In genomic region chr9:33108472-33108871, GRCh38 we compare ENCODE assay signal across 17 cellular contexts. TPM values are rescaled to one million over a fixed set of nuclear protein-coding genes. Genes with fewer than 3 reads are reported as not detected.
DNase-seq lines count a peak whose midpoint lies in the region; ATAC-seq, FAIRE-seq and TF ChIP-seq lines count a peak whose summit lies in the region.
"Had no signal": no experiment of that assay in that cellular context is flagged by ENCODE, and none has a peak within 500 bp of the region (broad histone marks: within the 10 kb centered on the region; RNA-seq: fewer than 3 reads in every experiment).

No MANE protein-coding gene starts in this region.

- no peak overlapping the region for H2BK5ac ChIP-seq in mesendoderm (ENCODE audit: low read length)

- DNase-seq in A549 (ENCODE audit: low read depth in 1 of 2, low spot score in 1 of 2) (no peak), GM12892 (ENCODE audit: insufficient read length) (no peak), GM12878 (ENCODE audit: low read depth, low spot score) (no peak), osteoblast (ENCODE audit: insufficient read length, low spot score, missing footprints) (no peak), KBM-7 (no peak), mesendoderm (no peak), foreskin keratinocyte (no peak)
- DNase-seq: AML-193; Calu3; CD4-positive, CD25-positive, alpha-beta regulatory T cell; MG63; NCI-H1092 treated with DMSO at 0.1 percent for 48 hours; NCI-H2081 treated with DMSO at 0.1 percent for 48 hours; NCI-H510A treated with DMSO at 0.1 percent for 48 hours; PC-9 had no signal

- peaks cover 27% of the 10 kb centered on the region for H3K4me1 ChIP-seq in A549
- no peaks in the 10 kb centered on the region for H3K4me1 ChIP-seq in GM12878 (ENCODE audit: control insufficient read depth, insufficient read depth, low read length)
- H3K4me1 ChIP-seq in osteoblast (ENCODE audit: insufficient read depth, low read length), result peaks cover 39% of the 10 kb centered on the region
- H3K4me1 ChIP-seq in mesendoderm (ENCODE audit: control insufficient read depth, low read depth, low read length), result peaks cover 8% of the 10 kb centered on the region
- H3K4me1 ChIP-seq in foreskin keratinocyte, result peaks cover 14% of the 10 kb centered on the region
- H3K4me1 ChIP-seq: SJSA1 had no signal

- H2AFZ ChIP-seq in GM12878 (ENCODE audit: control insufficient read depth, low read depth, low read length), result no peak overlapping the region
- no peak overlapping the region for H2AFZ ChIP-seq in osteoblast (ENCODE audit: low read length)
- H2AFZ ChIP-seq: PC-9 had no signal

- no peak overlapping the region for H3K18ac ChIP-seq in mesendoderm (ENCODE audit: low read length)

- no peak overlapping the region for H2BK15ac ChIP-seq in mesendoderm (replicated peaks; ENCODE audit: low read depth)

- no peak overlapping the region for H3K56ac ChIP-seq in mesendoderm (ENCODE audit: low read length)

- FAIRE-seq in A549 (lab: Jason Lieb, UNC) (no peak), GM12892 (lab: Jason Lieb, UNC) (peak; percentile 51), GM12878 (lab: Jason Lieb, UNC) (peak; percentile 18)
- FAIRE-seq: HepG2 had no signal

- in situ Hi-C loops in GM12878 (cut with MboI), result no loop called here
- in situ Hi-C loops in KBM-7 (cut with MboI; ENCODE audit: low pct_unique_long_range_greater_than_20kb, low sequenced_read_pairs), result no loop called here

- H3K36me3 ChIP-seq in GM12878 (ENCODE audit: control insufficient read depth in 2 of 2, insufficient read depth in 2 of 2, low read length in 1 of 2), result peaks cover 10 to 17% of the 10 kb centered on the region in 2 experiments
- H3K36me3 ChIP-seq in osteoblast (ENCODE audit: insufficient read depth, low read length), result peaks cover 37% of the 10 kb centered on the region
- no peaks in the 10 kb centered on the region for H3K36me3 ChIP-seq in mesendoderm (ENCODE audit: control insufficient read depth, insufficient read depth, low read length)
- H3K36me3 ChIP-seq: SJSA1 had no signal

- H3K9me3 ChIP-seq in A549 (no peaks in the 10 kb centered on the region), GM12878 (replicated peaks; ENCODE audit: control insufficient read depth, insufficient read depth, low read length) (no peaks in the 10 kb centered on the region), osteoblast (ENCODE audit: low read depth, low read length) (no peaks in the 10 kb centered on the region)
- H3K9me3 ChIP-seq: MG63, SJSA1 had no signal

- no peak for TF ChIP-seq POLR2A in A549 (IDR thresholded peaks at IDR 0.05; ENCODE audit: low read length)
- TF ChIP-seq POLR2A in GM12892 (IDR thresholded peaks at IDR 0.05; ENCODE audit: low read depth, low read length), result no peak; the same call in 1 of the 2 replicates
- TF ChIP-seq POLR2A in GM12878 (IDR thresholded peaks at IDR 0.05; ENCODE audit: low read depth, low read length), result peak; percentile 54; the same call in 1 of the 2 replicates

- POLR2A ChIA-PET in A549 (lab: Yijun Ruan, JAX) (no interaction called here), GM12878 (lab: Charles Lee) (no interaction called here)

- H3K79me2 ChIP-seq in GM12878 (ENCODE audit: control insufficient read depth, insufficient read depth, low read length) (no peaks in the 10 kb centered on the region), osteoblast (ENCODE audit: insufficient read depth, low read length) (peaks cover 8% of the 10 kb centered on the region), mesendoderm (ENCODE audit: control insufficient read depth, insufficient read depth, low read length) (no peaks in the 10 kb centered on the region)

- CTCF ChIA-PET in A549 (lab: Yijun Ruan, JAX), result interaction anchor here (0.9 to 1.3 kb wide), 3 partner anchors 9 to 118 kb away, joined by 3 to 5 read pairs (median 3); no protein-coding TSS in a partner anchor
- CTCF ChIA-PET in GM12878 (lab: Yijun Ruan, JAX), result interaction anchor here (0.8 kb wide), 1 partner anchor 118 kb away, joined by 3 read pairs; no protein-coding TSS in a partner anchor

- H3K27ac ChIP-seq in A549, result no peak overlapping the region
- H3K27ac ChIP-seq in GM12878 (ENCODE audit: control insufficient read depth, insufficient read depth), result no peak overlapping the region
- H3K27ac ChIP-seq in osteoblast (ENCODE audit: low read depth, low read length), result peak overlapping the region; percentile 91
- H3K27ac ChIP-seq in mesendoderm (ENCODE audit: low read depth, low read length), result no peak overlapping the region
- no peak overlapping the region for H3K27ac ChIP-seq in foreskin keratinocyte
- H3K27ac ChIP-seq: SJSA1 had no signal

- H4K20me1 ChIP-seq in GM12878 (ENCODE audit: control insufficient read depth, insufficient read depth) (0 out of 2 replicates have a peak, but pooled peaks cover 4% of the 10 kb centered on the region), osteoblast (ENCODE audit: insufficient read depth, low read length) (no peaks in the 10 kb centered on the region)

- H3K79me1 ChIP-seq in mesendoderm (ENCODE audit: low read length), result no peaks in the 10 kb centered on the region

- no peaks in the 10 kb centered on the region for H3K27me3 ChIP-seq in GM12878 (replicated peaks in 1 of 2; ENCODE audit: control insufficient read depth in 2 of 2, insufficient read depth in 2 of 2, low read length in 1 of 2)
- H3K27me3 ChIP-seq in osteoblast (ENCODE audit: insufficient read depth, low read length), result no peaks in the 10 kb centered on the region
- H3K27me3 ChIP-seq in mesendoderm (ENCODE audit: insufficient read depth, low read length, poor library complexity), result no peaks in the 10 kb centered on the region
- no peaks in the 10 kb centered on the region for H3K27me3 ChIP-seq in foreskin keratinocyte
- H3K27me3 ChIP-seq: MG63, SJSA1 had no signal

- H3K4ac ChIP-seq in mesendoderm (ENCODE audit: low read depth, low read length), result no peak overlapping the region

- no TSS peak for BruUV-seq in GM12878 (replicated peaks; lab: Mats Ljungman, UMichigan)

- 94% methylated on average over 3 of the region's 3 CpGs for WGBS in A549 (ENCODE audit: missing lambda C conversion rate)
- 99% methylated on average over 3 of the region's 3 CpGs for WGBS in GM12878 (ENCODE audit: insufficient coverage, insufficient replicate concordance, low lambda C conversion rate, missing lambda C conversion rate)
- WGBS in mesendoderm (ENCODE audit: extremely low coverage, insufficient coverage, low lambda C conversion rate), result no CpG with 5 or more reads among the region's 3 CpGs

- no peak for TF ChIP-seq RAD21 in A549 (conservative IDR thresholded peaks at IDR 0.05 in 1 of 2, IDR thresholded peaks at IDR 0.05 in 1 of 2)
- TF ChIP-seq RAD21 in GM12878 (IDR thresholded peaks at IDR 0.05; ENCODE audit: insufficient read depth, low read depth, low read length), result no peak

- H3K4me2 ChIP-seq in A549, result no peak overlapping the region
- no peak overlapping the region for H3K4me2 ChIP-seq in GM12878 (ENCODE audit: control insufficient read depth, insufficient read depth)
- H3K4me2 ChIP-seq in osteoblast (ENCODE audit: insufficient read depth, low read length), result no peak overlapping the region
- no peak overlapping the region for H3K4me2 ChIP-seq in mesendoderm (ENCODE audit: low read length)

- no peak overlapping the region for H4K5ac ChIP-seq in mesendoderm (ENCODE audit: low read length)

- H2AK5ac ChIP-seq in mesendoderm (ENCODE audit: low read length), result no peak overlapping the region

- RAD21 ChIA-PET in GM12878 (lab: Charles Lee; ENCODE audit: unreplicated experiment), result interaction anchor here (1.6 kb wide), 1 partner anchor 62 kb away, joined by 6 read pairs; no protein-coding TSS in a partner anchor

- TF ChIP-seq EP300 in A549 (IDR thresholded peaks at IDR 0.05) (no peak), GM12878 (IDR thresholded peaks at IDR 0.05; ENCODE audit: borderline replicate concordance in 1 of 2, control insufficient read depth in 1 of 2, low read depth in 2 of 2, low read length in 2 of 2) (no peak)

- H3K4me3 ChIP-seq in A549 (no peak overlapping the region), GM12878 (no peak overlapping the region), osteoblast (ENCODE audit: insufficient read depth, low read length) (no peak overlapping the region), mesendoderm (ENCODE audit: low read length) (no peak overlapping the region)
- H3K4me3 ChIP-seq: MG63, PC-9, SJSA1 had no signal

- SMC1A ChIA-PET in GM12878 (lab: Charles Lee; ENCODE audit: uncharacterized antibody, unreplicated experiment), result interaction anchor here (0.8 kb wide), 1 partner anchor 24 kb away, joined by 3 read pairs; no protein-coding TSS in a partner anchor

- ATAC-seq in A549, result no peak
- no peak; the same call in 2 of the 3 replicates for ATAC-seq in GM12878
- ATAC-seq in foreskin keratinocyte, result no peak

- TF ChIP-seq CTCF in A549 (IDR thresholded peaks at IDR 0.05) (no peak), GM12878 (IDR thresholded peaks at IDR 0.05 in 2 of 3, conservative IDR thresholded peaks at IDR 0.05 in 1 of 3; ENCODE audit: control insufficient read depth in 2 of 3, extremely low read depth in 1 of 3, insufficient read depth in 1 of 3, low read depth in 3 of 3, low read length in 3 of 3) (no peak), osteoblast (IDR thresholded peaks at IDR 0.05; ENCODE audit: extremely low read depth, low read depth, low read length) (no peak), foreskin keratinocyte (conservative IDR thresholded peaks at IDR 0.05) (no peak)

- no peak overlapping the region for H2BK120ac ChIP-seq in mesendoderm (ENCODE audit: low read depth, low read length)

- H3K9ac ChIP-seq in GM12878 (ENCODE audit: control insufficient read depth, insufficient read depth, low read length), result no peak overlapping the region
- H3K9ac ChIP-seq in mesendoderm (ENCODE audit: low read length), result no peak overlapping the region

- no peak overlapping the region for H3K23ac ChIP-seq in mesendoderm (ENCODE audit: low read length)

- intact Hi-C loops in GM12878 (cut with micrococcal nuclease; ENCODE audit: unreplicated experiment), result no loop called here

- H4K8ac ChIP-seq in mesendoderm (ENCODE audit: low read depth, low read length), result no peak overlapping the region

RNA-seq across cellular contexts. Expression of gene SMU1, which starts 32.0 kb away (rescaled TPM):
- 25.3 and 26.0 TPM in 2 replicates for polyA plus RNA-seq in A549 (2011; rRNA removed)
- 8.5 and 10.5 TPM in 2 replicates for polyA plus RNA-seq in A549 (2012; cell fraction: cytosol; rRNA removed)
- 4.8 and 6.9 TPM in 2 replicates for polyA plus RNA-seq in A549 (2012; cell fraction: nucleus; rRNA removed)
- polyA plus RNA-seq in A549 (2017; fragmentation: RNase III; extraction: RNeasy Plus Mini Kit Qiagen cat#74134 plus additional on column Dnase treatment), result 25.0 to 26.5 TPM (median 25.6 TPM) in 3 replicates
- polyA minus RNA-seq in A549 (2011; rRNA and poly(A)+ RNA removed), result 17.4 and 18.3 TPM in 2 replicates
- polyA plus RNA-seq in GM12892 (2012; ENCODE audit: missing spikeins), result 19.1 TPM
- total RNA-seq in GM12878 (2013; cell fraction: nucleolus; rRNA removed), result 17.9 and 19.4 TPM in 2 replicates
- 22.8 and 26.6 TPM in 2 replicates for total RNA-seq in GM12878 (2014; rRNA removed)
- total RNA-seq in GM12878 (2014; rRNA removed; fragmentation: Illumina TruSeq; extraction: Trizol), result 33.4 and 34.6 TPM in 2 replicates
- 19.7 and 20.4 TPM in 2 replicates for total RNA-seq in GM12878 (2021)
- polyA plus RNA-seq in GM12878 (2011; ENCODE audit: low read depth), result 11.8 TPM
- 21.1 and 27.5 TPM in 2 replicates for polyA plus RNA-seq in GM12878 (2011; rRNA removed)
- 11.3 and 11.4 TPM in 2 replicates for polyA plus RNA-seq in GM12878 (2011; cell fraction: cytosol; rRNA removed)
- 7.2 and 8.2 TPM in 2 replicates for polyA plus RNA-seq in GM12878 (2011; cell fraction: nucleus; rRNA removed)
- 12.9 and 13.9 TPM in 2 replicates for polyA plus RNA-seq in GM12878 (2012)
- 22.2 and 26.0 TPM in 2 replicates for polyA plus RNA-seq in GM12878 (2014; fragmentation: Illumina TruSeq; extraction: Trizol)
- 10 to 100 TPM; 18.5 to 20.7 TPM for polyA plus RNA-seq in GM12878 (2014; fragmentation: Nextera tagmentation; extraction: Ambion mirVana)
- 16.5 and 20.0 TPM in 2 replicates for polyA plus RNA-seq in GM12878 (2014; rRNA removed)
- polyA plus RNA-seq in GM12878 (2016; fragmentation: Nextera tagmentation; extraction: Ambion mirVana), result 10 to 100 TPM; 20.2 to 22.0 TPM
- polyA minus RNA-seq in GM12878 (2011; rRNA and poly(A)+ RNA removed), result 22.7 and 27.6 TPM in 2 replicates
- 9.6 and 10.7 TPM in 2 replicates for polyA minus RNA-seq in GM12878 (2011; cell fraction: cytosol; rRNA and poly(A)+ RNA removed)
- 5.0 and 6.0 TPM in 2 replicates for polyA minus RNA-seq in GM12878 (2011; cell fraction: nucleus; rRNA and poly(A)+ RNA removed)
- 31.1 and 31.8 TPM in 2 replicates for total RNA-seq in osteoblast
- polyA plus RNA-seq in mesendoderm (2013, experiment 1 of 2), result 15.3 TPM
- polyA plus RNA-seq in mesendoderm (2013, experiment 2 of 2), result 15.4 TPM
- total RNA-seq in foreskin keratinocyte, result 22.9 and 24.8 TPM in 2 replicates
- polyA plus RNA-seq in foreskin keratinocyte, result 11.0 and 13.0 TPM in 2 replicates

RNA-seq across cellular contexts. Expression of gene B4GALT1, which starts 58.7 kb away (rescaled TPM):
- polyA plus RNA-seq in A549 (2011; rRNA removed), result 180 and 191 TPM in 2 replicates
- polyA plus RNA-seq in A549 (2012; cell fraction: cytosol; rRNA removed), result 52.5 and 77.2 TPM in 2 replicates
- polyA plus RNA-seq in A549 (2012; cell fraction: nucleus; rRNA removed), result 58.3 and 75.3 TPM in 2 replicates
- polyA plus RNA-seq in A549 (2017; fragmentation: RNase III; extraction: RNeasy Plus Mini Kit Qiagen cat#74134 plus additional on column Dnase treatment), result 140 to 182 TPM (median 167 TPM) in 3 replicates
- polyA minus RNA-seq in A549 (2011; rRNA and poly(A)+ RNA removed), result 251 and 259 TPM in 2 replicates
- polyA plus RNA-seq in GM12892 (2012; ENCODE audit: missing spikeins), result 33.9 TPM
- 47.6 and 51.1 TPM in 2 replicates for total RNA-seq in GM12878 (2013; cell fraction: nucleolus; rRNA removed)
- total RNA-seq in GM12878 (2014; rRNA removed), result 23.4 and 24.2 TPM in 2 replicates
- 12.7 and 15.3 TPM in 2 replicates for total RNA-seq in GM12878 (2014; rRNA removed; fragmentation: Illumina TruSeq; extraction: Trizol)
- 77.5 and 79.0 TPM in 2 replicates for total RNA-seq in GM12878 (2021)
- polyA plus RNA-seq in GM12878 (2011; ENCODE audit: low read depth), result 50.1 TPM
- 29.6 and 36.5 TPM in 2 replicates for polyA plus RNA-seq in GM12878 (2011; rRNA removed)
- 36.7 and 49.7 TPM in 2 replicates for polyA plus RNA-seq in GM12878 (2011; cell fraction: cytosol; rRNA removed)
- polyA plus RNA-seq in GM12878 (2011; cell fraction: nucleus; rRNA removed), result 16.8 and 18.8 TPM in 2 replicates
- polyA plus RNA-seq in GM12878 (2012), result 58.2 and 65.9 TPM in 2 replicates
- 66.7 and 68.8 TPM in 2 replicates for polyA plus RNA-seq in GM12878 (2014; fragmentation: Illumina TruSeq; extraction: Trizol)
- 10 to 100 TPM; 22.4 to 23.3 TPM for polyA plus RNA-seq in GM12878 (2014; fragmentation: Nextera tagmentation; extraction: Ambion mirVana)
- 42.6 and 45.5 TPM in 2 replicates for polyA plus RNA-seq in GM12878 (2014; rRNA removed)
- 10 to 100 TPM; 50.2 to 50.8 TPM for polyA plus RNA-seq in GM12878 (2016; fragmentation: Nextera tagmentation; extraction: Ambion mirVana)
- 48.3 and 58.3 TPM in 2 replicates for polyA minus RNA-seq in GM12878 (2011; rRNA and poly(A)+ RNA removed)
- 25.8 and 27.2 TPM in 2 replicates for polyA minus RNA-seq in GM12878 (2011; cell fraction: cytosol; rRNA and poly(A)+ RNA removed)
- polyA minus RNA-seq in GM12878 (2011; cell fraction: nucleus; rRNA and poly(A)+ RNA removed), result 10.3 and 16.8 TPM in 2 replicates
- total RNA-seq in osteoblast, result 63.7 and 76.3 TPM in 2 replicates
- 16.0 TPM for polyA plus RNA-seq in mesendoderm (2013, experiment 1 of 2)
- polyA plus RNA-seq in mesendoderm (2013, experiment 2 of 2), result 15.4 TPM
- total RNA-seq in foreskin keratinocyte, result 61.8 and 83.6 TPM in 2 replicates
- 55.4 and 62.0 TPM in 2 replicates for polyA plus RNA-seq in foreskin keratinocyte

Comparison
In these comparisons a context has a peak if more than half of its experiments do, and no peak if none do; other contexts are left out.
1. Of the 24 proteins assayed by ChIP-seq in both GM12878 and A549: peak only in GM12878: POLR2A; only in A549: none; in both: POLR2AphosphoS2; in neither: 22.